Comparison of ENCODE assay signal across 8 cellular contexts in genomic region chr16:8622315-8622656, GRCh38. TPM values are rescaled to one million over a fixed set of nuclear protein-coding genes. Genes with fewer than 3 reads are reported as not detected.
DNase-seq lines count a peak whose midpoint lies in the region; ATAC-seq and TF ChIP-seq lines count a peak whose summit lies in the region.

No MANE protein-coding gene starts in this region.

- peak overlapping the region; percentile 96 for H3K9ac ChIP-seq in iPS-18a (ENCODE audit: low read length)

- H3K27me3 ChIP-seq in CD4-positive, alpha-beta T cell (ENCODE audit: control insufficient read depth, insufficient read depth, low read length), result no peaks in the 10 kb centered on the region
- H3K27me3 ChIP-seq in iPS-18a (ENCODE audit: control insufficient read depth, insufficient read depth, low read length), result no peaks in the 10 kb centered on the region
- no peaks in the 10 kb centered on the region for H3K27me3 ChIP-seq in testis

- peaks cover 10% of the 10 kb centered on the region for H3K27me3 Mint-ChIP-seq in CD4-positive, alpha-beta T cell
- H3K27me3 Mint-ChIP-seq in activated CD8-positive, alpha-beta T cell treated with anti-CD3 and anti-CD28 coated beads for 36 hours, result peaks cover 3% of the 10 kb centered on the region

- no peaks in the 10 kb centered on the region for H3K9me3 Mint-ChIP-seq in CD4-positive, alpha-beta T cell
- H3K9me3 Mint-ChIP-seq in activated CD8-positive, alpha-beta T cell treated with anti-CD3 and anti-CD28 coated beads for 36 hours, result no peaks in the 10 kb centered on the region

- H3K27ac ChIP-seq in CD4-positive, alpha-beta T cell (ENCODE audit: low read depth, low read length), result no peak overlapping the region
- H3K27ac ChIP-seq in iPS-18a (ENCODE audit: low read length), result peak overlapping the region; percentile 95
- peak overlapping the region in 1 of 2 donors; percentile 82 for H3K27ac ChIP-seq in testis

- no peak for DNase-seq in CD4-positive, alpha-beta T cell
- peak; percentile 6 for DNase-seq in activated CD8-positive, alpha-beta T cell treated with anti-CD3 and anti-CD28 coated beads for 36 hours
- DNase-seq in testis (no peak), epidermal melanocyte (ENCODE audit: insufficient read length, low spot score) (no peak), NCI-H2081 (lab: John Stamatoyannopoulos, UW) (no peak), RKO (ENCODE audit: low spot score) (no peak)

- POLR2A ChIA-PET in CD4-positive, alpha-beta T cell (lab: Charles Lee), result interaction anchor here (1.4 kb wide), 1 partner anchor 469 kb away, joined by 4 read pairs; the partner anchor contains the start of gene HAPSTR1
- POLR2A ChIA-PET in activated CD8-positive, alpha-beta T cell treated with anti-CD3 and anti-CD28 coated beads for 36 hours (lab: Charles Lee), result interaction anchor here (1.1 to 1.5 kb wide), 4 partner anchors 15 to 175 kb away, joined by 3 to 5 read pairs (median 4); partner anchors contain the start of genes PMM2 and TMEM186

- peaks cover 27% of the 10 kb centered on the region for H3K4me1 Mint-ChIP-seq in CD4-positive, alpha-beta T cell (ENCODE audit: low read depth)
- peaks cover 28% of the 10 kb centered on the region for H3K4me1 Mint-ChIP-seq in activated CD8-positive, alpha-beta T cell treated with anti-CD3 and anti-CD28 coated beads for 36 hours (ENCODE audit: low read depth)

- intact Hi-C loops in CD4-positive, alpha-beta T cell (cut with DNase I, micrococcal nuclease), result loop anchor here (5.0 kb wide), 2 partner anchors 175 to 250 kb away; partner anchors contain the start of genes PMM2 (in 1 of the 2) and TMEM186 (in 1 of the 2)
- intact Hi-C loops in activated CD8-positive, alpha-beta T cell treated with anti-CD3 and anti-CD28 coated beads for 36 hours (cut with micrococcal nuclease), result no loop called here
- intact Hi-C loops in testis (cut with DNase I; ENCODE audit: low total_unique reads), result no loop called here

- no peak for TF ChIP-seq POLR2A in testis (IDR thresholded peaks at IDR 0.05)

- CTCF ChIA-PET in CD4-positive, alpha-beta T cell (lab: Charles Lee), result no interaction called here
- CTCF ChIA-PET in activated CD8-positive, alpha-beta T cell treated with anti-CD3 and anti-CD28 coated beads for 36 hours (lab: Charles Lee), result interaction anchor here (0.8 to 2.3 kb wide), 5 partner anchors 22 to 170 kb away, joined by 3 to 9 read pairs (median 3); no protein-coding TSS in a partner anchor

- H3K4me3 ChIP-seq in iPS-18a (ENCODE audit: low read length), result peak overlapping the region; percentile 96
- peak overlapping the region; percentile 84 to 99 for H3K4me3 ChIP-seq in testis

- no peaks in the 10 kb centered on the region for H3K9me3 ChIP-seq in CD4-positive, alpha-beta T cell (ENCODE audit: control insufficient read depth, low read length)
- H3K9me3 ChIP-seq in iPS-18a (ENCODE audit: control insufficient read depth, low read depth, low read length) (no peaks in the 10 kb centered on the region), testis (no peaks in the 10 kb centered on the region)

- WGBS in testis, 2 donors, result 2% methylated on average over 4 of the region's 4 CpGs

- H3K4me1 ChIP-seq in iPS-18a (ENCODE audit: control insufficient read depth, low read depth, low read length), result no peaks in the 10 kb centered on the region
- H3K4me1 ChIP-seq in testis, result peaks cover 9% of the 10 kb centered on the region

- no peak for ATAC-seq in CD4-positive, alpha-beta T cell (ENCODE audit: poor library complexity)
- ATAC-seq in HG02571 (IDR thresholded peaks at IDR 0.05; ENCODE audit: unreplicated experiment), result peak; percentile 8
- no peak for ATAC-seq in activated CD8-positive, alpha-beta T cell treated with anti-CD3 and anti-CD28 coated beads for 36 hours

- peak overlapping the region; percentile 94 for H3K4me3 Mint-ChIP-seq in CD4-positive, alpha-beta T cell
- H3K4me3 Mint-ChIP-seq in activated CD8-positive, alpha-beta T cell treated with anti-CD3 and anti-CD28 coated beads for 36 hours, result peak overlapping the region; percentile 98

- no peak for TF ChIP-seq CTCF in CD4-positive, alpha-beta T cell (IDR thresholded peaks at IDR 0.05)
- TF ChIP-seq CTCF in activated CD8-positive, alpha-beta T cell treated with anti-CD3 and anti-CD28 coated beads for 36 hours (IDR thresholded peaks at IDR 0.05), result no peak
- no peak for TF ChIP-seq CTCF in testis (IDR thresholded peaks at IDR 0.05)

- H3K36me3 Mint-ChIP-seq in CD4-positive, alpha-beta T cell (ENCODE audit: low read depth), result peaks cover 29% of the 10 kb centered on the region
- peaks cover 16% of the 10 kb centered on the region for H3K36me3 Mint-ChIP-seq in activated CD8-positive, alpha-beta T cell treated with anti-CD3 and anti-CD28 coated beads for 36 hours (ENCODE audit: low read depth)

- H3K36me3 ChIP-seq in iPS-18a (ENCODE audit: control insufficient read depth, low read depth, low read length) (peaks cover 21% of the 10 kb centered on the region), testis (ENCODE audit: low read depth, missing control alignments) (no peaks in the 10 kb centered on the region)

- peak overlapping the region; percentile 84 for H3K27ac Mint-ChIP-seq in CD4-positive, alpha-beta T cell
- H3K27ac Mint-ChIP-seq in activated CD8-positive, alpha-beta T cell treated with anti-CD3 and anti-CD28 coated beads for 36 hours, result peak overlapping the region; percentile 92

RNA-seq across cellular contexts. Expression of gene METTL22, which starts 0.8 kb away (rescaled TPM):
- 10 to 100 TPM; 23.2 to 26.5 TPM for total RNA-seq in CD4-positive, alpha-beta T cell
- 10 to 100 TPM; 31.7 to 31.9 TPM for total RNA-seq in activated CD8-positive, alpha-beta T cell treated with anti-CD3 and anti-CD28 coated beads for 36 hours
- total RNA-seq in testis, result 10 to 100 TPM; 74.5 to 93.1 TPM
- polyA plus RNA-seq in testis (ENCODE audit: insufficient read depth, low read depth, low replicate concordance), result 85.6 TPM

RNA-seq across cellular contexts. Expression of gene TMEM114, which starts 32.0 kb away (rescaled TPM):
- not detected for total RNA-seq in CD4-positive, alpha-beta T cell
- total RNA-seq in activated CD8-positive, alpha-beta T cell treated with anti-CD3 and anti-CD28 coated beads for 36 hours, result not detected
- not detected for total RNA-seq in testis
- not detected for polyA plus RNA-seq in testis (ENCODE audit: insufficient read depth, low read depth, low replicate concordance)

RNA-seq across cellular contexts. Expression of gene ABAT, which starts 52.1 kb away (rescaled TPM):
- 1 to 10 TPM; 4.1 to 4.4 TPM for total RNA-seq in CD4-positive, alpha-beta T cell
- 1 to 10 TPM; 5.1 TPM for total RNA-seq in activated CD8-positive, alpha-beta T cell treated with anti-CD3 and anti-CD28 coated beads for 36 hours
- 100 to 1,000 TPM in 1 of 2 donors, 10 to 100 TPM in 1; 71.7 to 108 TPM for total RNA-seq in testis
- polyA plus RNA-seq in testis (ENCODE audit: insufficient read depth, low read depth, low replicate concordance), result 25.3 TPM

Comparison
In these comparisons a context has a peak if more than half of its experiments do, and no peak if none do; other contexts are left out.
1. RNA of gene ABAT, which starts 52.1 kb away (total RNA-seq): 71.7 to 108 TPM in testis; 5.1 TPM in activated CD8-positive, alpha-beta T cell treated with anti-CD3 and anti-CD28 coated beads for 36 hours and 4.1 to 4.4 TPM in CD4-positive, alpha-beta T cell; every median in the first group is over 10 times any median in the second.
2. intact Hi-C loops: an anchor here in CD4-positive, alpha-beta T cell (5.0 kb wide); none called in activated CD8-positive, alpha-beta T cell treated with anti-CD3 and anti-CD28 coated beads for 36 hours and testis.